Comparison of ENCODE assay signal across 12 cellular contexts in the genomic region with DNA sequence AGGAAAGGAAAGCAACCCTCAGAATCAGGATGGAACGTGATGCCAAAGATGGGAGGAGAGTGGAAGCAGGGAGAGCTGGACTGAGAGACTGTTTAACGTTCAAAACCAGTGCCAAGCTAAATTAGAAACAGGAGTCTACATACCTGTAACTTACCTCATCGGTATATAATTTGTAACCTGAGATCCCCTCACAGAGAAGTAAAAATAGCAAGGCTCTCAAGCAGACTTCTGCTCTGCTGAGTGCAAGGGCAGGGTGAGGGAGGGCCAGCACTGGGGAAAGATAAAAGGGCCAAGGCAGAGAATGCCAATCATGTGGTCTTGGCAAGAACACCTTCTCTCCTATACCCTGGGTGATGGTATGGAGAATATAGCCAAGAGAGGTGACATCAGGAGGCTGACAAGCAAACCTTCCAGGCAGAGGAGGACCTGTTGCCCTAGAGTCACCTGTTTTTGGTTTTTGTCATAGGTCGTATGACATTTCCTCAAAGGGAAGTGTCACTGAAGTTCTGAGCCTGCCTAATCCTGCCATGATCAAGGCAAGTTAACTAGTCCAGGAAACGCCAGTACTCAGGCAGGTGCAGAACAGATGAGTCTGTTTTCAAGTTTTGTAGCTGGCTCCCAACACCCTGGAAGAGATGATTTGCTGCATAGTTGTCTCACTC.
DNase-seq lines count a peak whose midpoint lies in the region; ATAC-seq and TF ChIP-seq lines count a peak whose summit lies in the region.
"Had no signal": no experiment of that assay in that cellular context is flagged by ENCODE, and none has a peak within 500 bp of the region (broad histone marks: within the 10 kb centered on the region; RNA-seq: fewer than 3 reads in every experiment).

No MANE protein-coding gene starts in this region.

- no peaks in the 10 kb centered on the region for H3K9me3 ChIP-seq in esophagus squamous epithelium
- H3K9me3 ChIP-seq: adrenal gland, colonic mucosa, vagina had no signal

- TF ChIP-seq POLR2A in esophagus squamous epithelium (IDR thresholded peaks at IDR 0.05) = no peak

- intact Hi-C loops in left ventricle myocardium superior (cut with micrococcal nuclease) = no loop called here
- intact Hi-C loops in esophagus squamous epithelium (cut with DNase I) = no loop called here

- no peak overlapping the region for H3K4me3 ChIP-seq in esophagus squamous epithelium
- H3K4me3 ChIP-seq: adrenal gland, colonic mucosa, SK-N-MC, vagina had no signal

- WGBS in esophagus squamous epithelium, 2 donors = 51 to 65% methylated on average over 5 of the region's 5 CpGs

- H3K36me3 ChIP-seq in esophagus squamous epithelium = no peaks in the 10 kb centered on the region
- H3K36me3 ChIP-seq: adrenal gland, colonic mucosa, vagina had no signal

- TF ChIP-seq CTCF in C4-2B (conservative IDR thresholded peaks at IDR 0.05) (no peak), esophagus squamous epithelium (IDR thresholded peaks at IDR 0.05) (no peak)

- H3K4me1 ChIP-seq in esophagus squamous epithelium = no peaks in the 10 kb centered on the region
- H3K4me1 ChIP-seq: adrenal gland, colonic mucosa, vagina had no signal

- DNase-seq in NCI-H1436 treated with DMSO at 0.1 percent for 48 hours (lab: John Stamatoyannopoulos, UW) = peak; percentile 69
- DNase-seq in NCI-H748 treated with DMSO at 0.1 percent for 48 hours (lab: John Stamatoyannopoulos, UW) = peak; percentile 78
- DNase-seq in left ventricle myocardium superior = peak; percentile 49
- DNase-seq in AG08396 (ENCODE audit: low spot score) = no peak
- DNase-seq in esophagus squamous epithelium (lab: John Stamatoyannopoulos, UW) = no peak
- DNase-seq in stimulated activated naive CD8-positive, alpha-beta T cell treated with anti-CD3 and anti-CD28 coated beads, Interleukin-15, Interleukin-2, amounts not matched to agents 100 U/mL and 50 U/mL, for 24 hours = no peak
- DNase-seq: adrenal gland, colonic mucosa had no signal

- H3K27me3 ChIP-seq in esophagus squamous epithelium = no peaks in the 10 kb centered on the region
- H3K27me3 ChIP-seq: adrenal gland, colonic mucosa, vagina had no signal

- H3K27ac ChIP-seq in C4-2B (peak overlapping the region; percentile 59; the same call in 1 of the 2 replicates), esophagus squamous epithelium (no peak overlapping the region)
- H3K27ac ChIP-seq: adrenal gland, colonic mucosa, SK-N-MC, vagina had no signal

- peak; percentile 98 for ATAC-seq in left ventricle myocardium superior
- ATAC-seq in HG03378 (IDR thresholded peaks at IDR 0.05; ENCODE audit: unreplicated experiment) = no peak
- no peak for ATAC-seq in stimulated activated naive CD8-positive, alpha-beta T cell treated with anti-CD3 and anti-CD28 coated beads, Interleukin-15, Interleukin-2, amounts not matched to agents 100 U/mL and 50 U/mL, for 24 hours

Comparison
In these comparisons a context has a peak if more than half of its experiments do, and no peak if none do; other contexts are left out.
1. DNase-seq: peak in NCI-H1436 treated with DMSO at 0.1 percent for 48 hours (single experiment), NCI-H748 treated with DMSO at 0.1 percent for 48 hours (single experiment) and left ventricle myocardium superior (single experiment); none in AG08396 (single experiment), esophagus squamous epithelium (single experiment) and stimulated activated naive CD8-positive, alpha-beta T cell treated with anti-CD3 and anti-CD28 coated beads, Interleukin-15, Interleukin-2, amounts not matched to agents 100 U/mL and 50 U/mL, for 24 hours (single experiment).